ENCODE assay signal across 10 cellular contexts in the genomic region with DNA sequence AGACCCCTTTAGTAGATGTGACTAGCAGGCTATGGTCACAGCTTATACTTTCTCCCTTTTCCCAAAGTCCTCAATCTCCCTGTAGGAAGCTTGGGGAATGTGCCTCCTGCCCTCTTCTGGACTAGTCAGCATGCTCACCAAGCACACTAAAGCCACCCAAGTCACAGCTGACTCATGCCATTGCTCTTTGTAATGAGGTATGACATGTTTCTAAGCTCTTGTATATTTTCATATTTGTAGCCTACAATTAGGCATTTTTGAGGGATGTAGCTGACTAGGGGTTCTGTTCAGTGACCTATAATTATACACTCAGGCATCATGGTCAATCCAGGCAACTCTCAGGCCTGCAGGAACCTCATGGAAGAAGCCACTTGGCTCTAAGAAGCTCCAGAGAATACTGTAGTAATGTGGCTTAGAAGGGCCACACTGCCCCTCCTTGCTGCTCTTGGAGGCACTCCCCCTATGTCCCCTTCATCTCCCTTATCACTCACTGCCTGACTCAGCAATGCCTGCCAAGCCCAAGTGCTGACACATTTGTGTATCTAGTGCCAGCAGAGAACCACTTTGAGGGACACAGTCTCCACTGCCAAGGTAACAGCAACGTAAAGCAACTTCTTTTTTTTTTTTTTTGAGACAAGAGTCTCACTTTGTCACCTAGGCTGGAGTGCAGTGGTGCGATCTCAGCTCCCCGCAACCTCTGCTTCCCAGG.
DNase-seq lines count a peak whose midpoint lies in the region; ATAC-seq and TF ChIP-seq lines count a peak whose summit lies in the region.
"Had no signal": no experiment of that assay in that cellular context is flagged by ENCODE, and none has a peak within 500 bp of the region (broad histone marks: within the 10 kb centered on the region; RNA-seq: fewer than 3 reads in every experiment).

No MANE protein-coding gene starts in this region.

- CTCF ChIA-PET in activated naive CD4-positive, alpha-beta T cell treated with anti-CD3 and anti-CD28 coated beads, Interleukin-2, amount 10 ng/mL, durations not matched to agents 7 days and 5 days (lab: Charles Lee), result no interaction called here

- H3K4me3 Mint-ChIP-seq in activated naive CD4-positive, alpha-beta T cell treated with anti-CD3 and anti-CD28 coated beads, Interleukin-2, amount 10 ng/mL, durations not matched to agents 7 days and 5 days, result no peak overlapping the region

- no peak overlapping the region for H3K4me3 ChIP-seq in muscle layer of duodenum (ENCODE audit: low read depth in 1 of 2, low read length in 2 of 2)

- H3K4me1 ChIP-seq in muscle layer of duodenum (ENCODE audit: control insufficient read depth in 1 of 2, insufficient read depth in 2 of 2, low read length in 2 of 2), result peaks cover 7 to 29% of the 10 kb centered on the region in 2 donors

- DNase-seq in AG08396 (ENCODE audit: low spot score) (peak; percentile 53), NCI-H2227 treated with DMSO at 0.1 percent for 48 hours (lab: John Stamatoyannopoulos, UW) (peak; percentile 41), epithelial cell of prostate (ENCODE audit: low read depth, low spot score) (no peak), GM10266 (ENCODE audit: extremely low spot score) (no peak), SHP77 (lab: John Stamatoyannopoulos, UW) (no peak)
- DNase-seq in activated naive CD4-positive, alpha-beta T cell treated with anti-CD3 and anti-CD28 coated beads, Interleukin-2, amount 10 ng/mL, durations not matched to agents 7 days and 5 days, result no peak
- DNase-seq: activated CD8-positive, alpha-beta memory T cell treated with anti-CD3 and anti-CD28 coated beads, Interleukin-2, amount 50 U/mL, for 48 hours; NCI-H2081 treated with DMSO at 0.1 percent for 48 hours had no signal

- ATAC-seq in HG03342 (IDR thresholded peaks at IDR 0.05; ENCODE audit: unreplicated experiment), result no peak

- H3K27me3 Mint-ChIP-seq in activated naive CD4-positive, alpha-beta T cell treated with anti-CD3 and anti-CD28 coated beads, Interleukin-2, amount 10 ng/mL, durations not matched to agents 7 days and 5 days, result peaks cover 18% of the 10 kb centered on the region

- H3K27me3 ChIP-seq in muscle layer of duodenum (ENCODE audit: low read depth, low read length), result no peaks in the 10 kb centered on the region

- H3K4me1 Mint-ChIP-seq in activated naive CD4-positive, alpha-beta T cell treated with anti-CD3 and anti-CD28 coated beads, Interleukin-2, amount 10 ng/mL, durations not matched to agents 7 days and 5 days, result no peaks in the 10 kb centered on the region

- no peaks in the 10 kb centered on the region for H3K9me3 Mint-ChIP-seq in activated naive CD4-positive, alpha-beta T cell treated with anti-CD3 and anti-CD28 coated beads, Interleukin-2, amount 10 ng/mL, durations not matched to agents 7 days and 5 days

- TF ChIP-seq CTCF in GM10266 (IDR thresholded peaks at IDR 0.05; ENCODE audit: control insufficient read depth, insufficient read depth, low read depth, missing control alignments), result no peak

- H3K36me3 Mint-ChIP-seq in activated naive CD4-positive, alpha-beta T cell treated with anti-CD3 and anti-CD28 coated beads, Interleukin-2, amount 10 ng/mL, durations not matched to agents 7 days and 5 days, result no peaks in the 10 kb centered on the region

- H3K27ac ChIP-seq in epithelial cell of prostate, result peak overlapping the region; percentile 84
- H3K27ac ChIP-seq in muscle layer of duodenum (ENCODE audit: low read length), result peak overlapping the region; percentile 35

- no peaks in the 10 kb centered on the region for H3K9me3 ChIP-seq in muscle layer of duodenum (ENCODE audit: control insufficient read depth in 1 of 2, low read length in 2 of 2)

- no peak overlapping the region for H3K27ac Mint-ChIP-seq in activated naive CD4-positive, alpha-beta T cell treated with anti-CD3 and anti-CD28 coated beads, Interleukin-2, amount 10 ng/mL, durations not matched to agents 7 days and 5 days

- H3K36me3 ChIP-seq in muscle layer of duodenum (ENCODE audit: control insufficient read depth in 1 of 2, insufficient read depth in 2 of 2, low read length in 2 of 2), result no peaks in the 10 kb centered on the region

Comparison
In these comparisons a context has a peak if more than half of its experiments do, and no peak if none do; other contexts are left out.
1. DNase-seq: peak in AG08396 (single experiment) and NCI-H2227 treated with DMSO at 0.1 percent for 48 hours (single experiment); none in epithelial cell of prostate (single experiment), GM10266 (single experiment), activated naive CD4-positive, alpha-beta T cell treated with anti-CD3 and anti-CD28 coated beads, Interleukin-2, amount 10 ng/mL, durations not matched to agents 7 days and 5 days (single experiment) and SHP77 (0 of 2).